ENCODE assay signal across 8 cellular contexts in the genomic region with DNA sequence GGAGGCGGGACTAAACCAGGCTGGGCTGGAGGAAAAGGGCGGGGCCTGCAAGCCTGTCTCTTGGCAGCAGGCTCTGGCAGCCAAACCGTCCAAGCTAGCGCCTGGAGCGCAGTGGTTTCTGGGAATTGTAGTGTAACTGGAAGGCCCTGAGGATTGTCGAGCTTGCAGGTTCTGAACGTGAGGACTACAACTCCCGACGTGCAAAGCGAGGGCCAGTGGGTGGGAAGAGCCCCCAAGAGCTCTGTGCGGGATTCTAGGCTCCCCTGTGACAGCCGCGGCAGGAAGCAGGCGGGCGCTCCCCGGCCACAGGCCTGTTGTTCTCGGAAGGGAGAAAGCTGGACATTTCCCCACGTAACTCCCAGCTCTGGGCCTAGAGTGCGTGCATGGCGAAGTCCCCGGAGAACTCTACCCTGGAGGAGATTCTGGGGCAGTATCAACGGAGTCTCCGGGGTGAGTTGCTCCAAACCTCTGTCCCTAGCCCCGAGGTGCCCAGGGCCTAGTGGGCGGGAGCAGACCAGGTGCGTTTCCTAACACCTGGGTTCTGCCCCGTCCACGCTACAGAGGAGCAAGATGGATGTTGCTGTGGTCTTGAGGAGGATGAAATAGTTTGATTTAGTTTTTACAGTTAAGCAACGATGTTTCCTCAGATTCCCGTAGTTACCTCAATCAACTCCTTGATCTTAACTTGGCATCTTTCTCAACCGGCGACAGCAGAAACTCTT. TPM values are rescaled to one million over a fixed set of nuclear protein-coding genes. Genes with fewer than 3 reads are reported as not detected.
A peak's percentile ranks its signal among the peaks of the same experiment; 100 is the strongest.
DNase-seq lines count a peak whose midpoint lies in the region; ATAC-seq and TF ChIP-seq lines count a peak whose summit lies in the region.

A gene (plus strand): TSS at position 251 of the 722 bp plus-strand sequence. CDS start 133 bp downstream, at position 384.

- no peak for TF ChIP-seq RAD21 in liver (IDR thresholded peaks at IDR 0.05)

- no peaks in the 10 kb centered on the region for H3K9me3 ChIP-seq in liver (ENCODE audit: control insufficient read depth in 4 of 4, low read length in 3 of 4)

- DNase-seq in CD1c-positive myeloid dendritic cell (ENCODE audit: extremely low spot score): peak; percentile 98
- peak; percentile 99 for DNase-seq in NCI-H82 treated with DMSO at 0.1 percent for 48 hours (lab: John Stamatoyannopoulos, UW; ENCODE audit: unreplicated experiment)
- peak; percentile 97 for DNase-seq in activated CD4-positive, alpha-beta memory T cell treated with anti-CD3 and anti-CD28 coated beads for 36 hours
- DNase-seq in dorsolateral prefrontal cortex: peak; percentile 96 to 99 (median 99)
- DNase-seq in stimulated activated CD4-positive, alpha-beta T cell treated with anti-CD3 and anti-CD28 coated beads, Interleukin-4, amount 100 ng/mL, for 24 hours: peak; percentile 96

- peak within 1 kb of the TSS; percentile 95 for H3K4me3 Mint-ChIP-seq in activated CD4-positive, alpha-beta memory T cell treated with anti-CD3 and anti-CD28 coated beads for 36 hours

- intact Hi-C loops in activated CD4-positive, alpha-beta memory T cell treated with anti-CD3 and anti-CD28 coated beads for 36 hours (cut with micrococcal nuclease): loop anchor here (1.0 to 5.0 kb wide), 11 partner anchors 31 to 1737 kb away; a partner anchor contains a TSS
- intact Hi-C loops in dorsolateral prefrontal cortex (cut with DNase I): loop anchor here (1.0 to 10.0 kb wide), 3 partner anchors 60 to 431 kb away; no protein-coding TSS in a partner anchor

- peaks cover 0 to 4% (median 0%) of the 10 kb centered on the region in 4 donors for H3K36me3 ChIP-seq in liver (ENCODE audit: control insufficient read depth in 4 of 4, insufficient read depth in 3 of 4, low read depth in 1 of 4, low read length in 3 of 4)

- H3K27me3 Mint-ChIP-seq in activated CD4-positive, alpha-beta memory T cell treated with anti-CD3 and anti-CD28 coated beads for 36 hours: peaks cover 3% of the 10 kb centered on the region

- H3K27ac ChIP-seq in dorsolateral prefrontal cortex (peak within 1 kb of the TSS; percentile 83 to 100 (median 99)), liver (ENCODE audit: low read depth in 1 of 2, low read length in 2 of 2) (peak within 1 kb of the TSS; percentile 96 to 97)

- TF ChIP-seq CTCF in dorsolateral prefrontal cortex (IDR thresholded peaks at IDR 0.05 in 54 of 56, conservative IDR thresholded peaks at IDR 0.05 in 2 of 56; ENCODE audit: low read depth in 1 of 56, partially characterized antibody in 56 of 56) (peak in 13 of 56 donors; percentile 1 to 45 (median 10)), liver (IDR thresholded peaks at IDR 0.05; ENCODE audit: low read depth, low read length, missing input control) (no peak)

- H3K36me3 Mint-ChIP-seq in activated CD4-positive, alpha-beta memory T cell treated with anti-CD3 and anti-CD28 coated beads for 36 hours: peaks cover 7% of the 10 kb centered on the region

- H3K4me3 ChIP-seq in dorsolateral prefrontal cortex (peak within 1 kb of the TSS; percentile 49 to 97 (median 86)), liver (ENCODE audit: low read depth in 1 of 3, low read length in 3 of 3) (peak within 1 kb of the TSS; percentile 83 to 96 (median 90))

- peak within 1 kb of the TSS; percentile 74 to 93 for H3K9ac ChIP-seq in liver (ENCODE audit: low read depth in 1 of 2, low read length in 2 of 2)

- WGBS in liver: under 1% methylated on average over 32 of the region's 32 CpGs

- CTCF ChIA-PET in activated CD4-positive, alpha-beta memory T cell treated with anti-CD3 and anti-CD28 coated beads for 36 hours (lab: Charles Lee): interaction anchor here (0.9 to 1.2 kb wide), 2 partner anchors 29 to 87 kb away, joined by 3 read pairs; no protein-coding TSS in a partner anchor

- POLR2A ChIA-PET in activated CD4-positive, alpha-beta memory T cell treated with anti-CD3 and anti-CD28 coated beads for 36 hours (lab: Charles Lee): interaction anchor here (1.0 to 2.4 kb wide), 3 partner anchors 18 to 32 kb away, joined by 3 to 10 read pairs (median 6); no protein-coding TSS in a partner anchor

- ATAC-seq in GM19438 (IDR thresholded peaks at IDR 0.05; ENCODE audit: low read depth, unreplicated experiment) (peak; percentile 73), HG03575 (IDR thresholded peaks at IDR 0.05; ENCODE audit: extremely low read depth, insufficient number of reproducible peaks, low FRiP score, unreplicated experiment) (peak; percentile 59)

- H3K27ac Mint-ChIP-seq in activated CD4-positive, alpha-beta memory T cell treated with anti-CD3 and anti-CD28 coated beads for 36 hours: peak within 1 kb of the TSS; percentile 100

- H3K4me1 Mint-ChIP-seq in activated CD4-positive, alpha-beta memory T cell treated with anti-CD3 and anti-CD28 coated beads for 36 hours (ENCODE audit: low read depth): peaks cover 40% of the 10 kb centered on the region

- H3K9me3 Mint-ChIP-seq in activated CD4-positive, alpha-beta memory T cell treated with anti-CD3 and anti-CD28 coated beads for 36 hours: no peaks in the 10 kb centered on the region

- H3K4me1 ChIP-seq in liver (ENCODE audit: control insufficient read depth in 4 of 4, insufficient read depth in 4 of 4, low read length in 3 of 4): peaks cover 0 to 28% (median 16%) of the 10 kb centered on the region in 4 donors

- H3K27me3 ChIP-seq in dorsolateral prefrontal cortex (no peaks in the 10 kb centered on the region), liver (ENCODE audit: control insufficient read depth in 4 of 4, insufficient read depth in 4 of 4, low read length in 3 of 4) (no peaks in the 10 kb centered on the region)

TF ChIP-seq in liver, 16 proteins besides CTCF, POLR2A, EP300 and RAD21:
- TF ChIP-seq HNF4A (conservative IDR thresholded peaks at IDR 0.05): no peak
- TF ChIP-seq NR2F2 (IDR thresholded peaks at IDR 0.05): no peak
- TF ChIP-seq SP1 (IDR thresholded peaks at IDR 0.05): peak; percentile 70
- TF ChIP-seq, protein P1, sequence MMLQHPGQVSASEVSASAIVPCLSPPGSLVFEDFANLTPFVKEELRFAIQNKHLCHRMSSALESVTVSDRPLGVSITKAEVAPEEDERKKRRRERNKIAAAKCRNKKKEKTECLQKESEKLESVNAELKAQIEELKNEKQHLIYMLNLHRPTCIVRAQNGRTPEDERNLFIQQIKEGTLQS (IDR thresholded peaks at IDR 0.05): peak; percentile 30
- TF ChIP-seq, protein P2, sequence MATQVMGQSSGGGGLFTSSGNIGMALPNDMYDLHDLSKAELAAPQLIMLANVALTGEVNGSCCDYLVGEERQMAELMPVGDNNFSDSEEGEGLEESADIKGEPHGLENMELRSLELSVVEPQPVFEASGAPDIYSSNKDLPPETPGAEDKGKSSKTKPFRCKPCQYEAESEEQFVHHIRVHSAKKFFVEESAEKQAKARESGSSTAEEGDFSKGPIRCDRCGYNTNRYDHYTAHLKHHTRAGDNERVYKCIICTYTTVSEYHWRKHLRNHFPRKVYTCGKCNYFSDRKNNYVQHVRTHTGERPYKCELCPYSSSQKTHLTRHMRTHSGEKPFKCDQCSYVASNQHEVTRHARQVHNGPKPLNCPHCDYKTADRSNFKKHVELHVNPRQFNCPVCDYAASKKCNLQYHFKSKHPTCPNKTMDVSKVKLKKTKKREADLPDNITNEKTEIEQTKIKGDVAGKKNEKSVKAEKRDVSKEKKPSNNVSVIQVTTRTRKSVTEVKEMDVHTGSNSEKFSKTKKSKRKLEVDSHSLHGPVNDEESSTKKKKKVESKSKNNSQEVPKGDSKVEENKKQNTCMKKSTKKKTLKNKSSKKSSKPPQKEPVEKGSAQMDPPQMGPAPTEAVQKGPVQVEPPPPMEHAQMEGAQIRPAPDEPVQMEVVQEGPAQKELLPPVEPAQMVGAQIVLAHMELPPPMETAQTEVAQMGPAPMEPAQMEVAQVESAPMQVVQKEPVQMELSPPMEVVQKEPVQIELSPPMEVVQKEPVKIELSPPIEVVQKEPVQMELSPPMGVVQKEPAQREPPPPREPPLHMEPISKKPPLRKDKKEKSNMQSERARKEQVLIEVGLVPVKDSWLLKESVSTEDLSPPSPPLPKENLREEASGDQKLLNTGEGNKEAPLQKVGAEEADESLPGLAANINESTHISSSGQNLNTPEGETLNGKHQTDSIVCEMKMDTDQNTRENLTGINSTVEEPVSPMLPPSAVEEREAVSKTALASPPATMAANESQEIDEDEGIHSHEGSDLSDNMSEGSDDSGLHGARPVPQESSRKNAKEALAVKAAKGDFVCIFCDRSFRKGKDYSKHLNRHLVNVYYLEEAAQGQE (IDR thresholded peaks at IDR 0.05): peak; percentile 45
- peak in 1 of 2 donors; percentile 50 for TF ChIP-seq EGR1 (IDR thresholded peaks at IDR 0.05; ENCODE audit: low read depth in 2 of 2)
- peak; percentile 25 for TF ChIP-seq FOXA1 (IDR thresholded peaks at IDR 0.05)
- TF ChIP-seq RXRA (IDR thresholded peaks at IDR 0.05): peak in 1 of 2 donors; percentile 12
- peak in 1 of 2 donors; percentile 31 for TF ChIP-seq GABPA (IDR thresholded peaks at IDR 0.05 in 1 of 2, conservative IDR thresholded peaks at IDR 0.05 in 1 of 2)
- peak; percentile 86 for TF ChIP-seq TAF1 (conservative IDR thresholded peaks at IDR 0.05)
- peak; percentile 7 for TF ChIP-seq FOXA2 (IDR thresholded peaks at IDR 0.05)
- TF ChIP-seq, protein P3, sequence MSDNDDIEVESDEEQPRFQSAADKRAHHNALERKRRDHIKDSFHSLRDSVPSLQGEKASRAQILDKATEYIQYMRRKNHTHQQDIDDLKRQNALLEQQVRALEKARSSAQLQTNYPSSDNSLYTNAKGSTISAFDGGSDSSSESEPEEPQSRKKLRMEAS (IDR thresholded peaks at IDR 0.05): peak; percentile 75
- TF ChIP-seq, protein P4, sequence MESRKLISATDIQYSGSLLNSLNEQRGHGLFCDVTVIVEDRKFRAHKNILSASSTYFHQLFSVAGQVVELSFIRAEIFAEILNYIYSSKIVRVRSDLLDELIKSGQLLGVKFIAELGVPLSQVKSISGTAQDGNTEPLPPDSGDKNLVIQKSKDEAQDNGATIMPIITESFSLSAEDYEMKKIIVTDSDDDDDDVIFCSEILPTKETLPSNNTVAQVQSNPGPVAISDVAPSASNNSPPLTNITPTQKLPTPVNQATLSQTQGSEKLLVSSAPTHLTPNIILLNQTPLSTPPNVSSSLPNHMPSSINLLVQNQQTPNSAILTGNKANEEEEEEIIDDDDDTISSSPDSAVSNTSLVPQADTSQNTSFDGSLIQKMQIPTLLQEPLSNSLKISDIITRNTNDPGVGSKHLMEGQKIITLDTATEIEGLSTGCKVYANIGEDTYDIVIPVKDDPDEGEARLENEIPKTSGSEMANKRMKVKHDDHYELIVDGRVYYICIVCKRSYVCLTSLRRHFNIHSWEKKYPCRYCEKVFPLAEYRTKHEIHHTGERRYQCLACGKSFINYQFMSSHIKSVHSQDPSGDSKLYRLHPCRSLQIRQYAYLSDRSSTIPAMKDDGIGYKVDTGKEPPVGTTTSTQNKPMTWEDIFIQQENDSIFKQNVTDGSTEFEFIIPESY (IDR thresholded peaks at IDR 0.05): peak; percentile 38
- TF ChIP-seq JUND (IDR thresholded peaks at IDR 0.05): no peak

RNA-seq across cellular contexts. Expression of the gene that starts here (rescaled TPM):
- total RNA-seq in activated CD4-positive, alpha-beta memory T cell treated with anti-CD3 and anti-CD28 coated beads for 36 hours: 10 to 100 TPM; 20.7 to 23.2 TPM
- total RNA-seq in dorsolateral prefrontal cortex (100 to 1,000 TPM in 15 of 120 experiments, 10 to 100 TPM in 105; 60.3 to 122 (median 85.0) TPM), liver (10 to 100 TPM; 13.0 to 22.0 TPM)
- 10 to 100 TPM in 1 of 2 donors, 1 to 10 TPM in 1; 8.5 to 25.8 TPM for polyA plus RNA-seq in liver

Comparison
In these comparisons a context has a peak if more than half of its experiments do, and no peak if none do; other contexts are left out.
1. Peak in every context shown above with its lines: DNase-seq, ATAC-seq, H3K4me3 ChIP-seq and H3K27ac ChIP-seq.